ENCODE assay signal across 32 cellular contexts in the genomic region with DNA sequence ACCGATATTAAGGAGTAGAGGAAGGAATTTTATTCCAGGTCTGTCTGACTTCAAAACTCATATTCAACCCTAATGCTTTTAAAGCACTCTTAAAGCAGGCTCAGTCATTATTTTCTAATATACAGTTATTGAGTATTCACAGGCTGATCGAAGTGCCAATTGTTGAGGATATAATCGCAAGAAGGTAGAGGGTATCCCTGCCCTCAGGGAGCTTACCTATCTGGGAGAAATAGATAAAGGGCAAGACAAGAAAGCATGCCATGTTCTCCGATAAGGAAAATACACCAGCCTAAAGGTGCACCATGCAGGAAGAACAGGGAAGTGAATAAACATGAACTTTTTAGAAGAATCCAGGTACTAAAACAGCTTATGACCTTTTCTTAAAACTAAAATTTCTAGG.
DNase-seq lines count a peak whose midpoint lies in the region; ATAC-seq, FAIRE-seq and TF ChIP-seq lines count a peak whose summit lies in the region.
"Had no signal": no experiment of that assay in that cellular context is flagged by ENCODE, and none has a peak within 500 bp of the region (broad histone marks: within the 10 kb centered on the region; RNA-seq: fewer than 3 reads in every experiment).

No MANE protein-coding gene starts in this region.

- in situ Hi-C loops in K562 (cut with MboI), result no loop called here

- no peaks in the 10 kb centered on the region for H3K27me3 ChIP-seq in K562 (ENCODE audit: control insufficient read depth in 2 of 2, insufficient read depth in 2 of 2, low read length in 2 of 2)
- no peaks in the 10 kb centered on the region for H3K27me3 ChIP-seq in thyroid gland
- H3K27me3 ChIP-seq: BE2C; BLaER1; BLaER1 treated with 17β-estradiol and CSF1 and Interleukin-3, amounts not matched to agents 10 nM and 100 nM had no signal

- no peak overlapping the region for H3K9ac ChIP-seq in K562 (ENCODE audit: insufficient read depth in 1 of 2, low read depth in 2 of 2, low read length in 2 of 2)
- H3K9ac ChIP-seq: BLaER1; BLaER1 treated with 17β-estradiol and CSF1 and Interleukin-3, amounts not matched to agents 10 nM and 100 nM had no signal

- H3K4me3 ChIP-seq in K562 (no peak overlapping the region), thyroid gland (replicated peaks in 1 of 3) (no peak overlapping the region)
- H3K4me3 ChIP-seq: A549; BLaER1; BLaER1 treated with 17β-estradiol and CSF1 and Interleukin-3, amounts not matched to agents 10 nM and 100 nM had no signal

- H3K9me3 ChIP-seq in K562 (replicated peaks; ENCODE audit: control insufficient read depth, insufficient read depth, low read depth, low read length) (peaks cover 9% of the 10 kb centered on the region), thyroid gland (no peaks in the 10 kb centered on the region)
- H3K9me3 ChIP-seq: A549 had no signal

- FAIRE-seq in K562 (lab: Jason Lieb, UNC), result no peak
- FAIRE-seq: A204.1, A549 had no signal

- peaks cover 8% of the 10 kb centered on the region for H3K9me3 Mint-ChIP-seq in activated naive CD4-positive, alpha-beta T cell treated with anti-CD3 and anti-CD28 coated beads, Interleukin-2, amount 10 ng/mL, durations not matched to agents 7 days and 5 days
- H3K9me3 Mint-ChIP-seq: CD8-positive, alpha-beta T cell had no signal

- no peak for TF ChIP-seq RAD21 in K562 (CRISPR knock-in tag; conservative IDR thresholded peaks at IDR 0.05 in 1 of 2, IDR thresholded peaks at IDR 0.05 in 1 of 2)

- no peaks in the 10 kb centered on the region for H3K9me1 ChIP-seq in K562 (ENCODE audit: control insufficient read depth, insufficient read depth, low read length)

- H3K27me3 Mint-ChIP-seq in activated naive CD4-positive, alpha-beta T cell treated with anti-CD3 and anti-CD28 coated beads, Interleukin-2, amount 10 ng/mL, durations not matched to agents 7 days and 5 days, result no peaks in the 10 kb centered on the region
- H3K27me3 Mint-ChIP-seq: B cell; CD4-positive, alpha-beta memory T cell; CD4-positive, alpha-beta T cell; CD4-positive, CD25-positive, alpha-beta regulatory T cell; CD8-positive, alpha-beta memory T cell had no signal

- no peak for TF ChIP-seq EP300 in K562 (IDR thresholded peaks at IDR 0.05; ENCODE audit: low read length)

- H3K36me3 Mint-ChIP-seq in activated naive CD4-positive, alpha-beta T cell treated with anti-CD3 and anti-CD28 coated beads, Interleukin-2, amount 10 ng/mL, durations not matched to agents 7 days and 5 days, result peaks cover 3% of the 10 kb centered on the region

- intact Hi-C loops in K562 (cut with micrococcal nuclease) (no loop called here), thyroid gland (cut with DNase I) (no loop called here)

- no peak overlapping the region for H3K4me3 Mint-ChIP-seq in activated naive CD4-positive, alpha-beta T cell treated with anti-CD3 and anti-CD28 coated beads, Interleukin-2, amount 10 ng/mL, durations not matched to agents 7 days and 5 days
- H3K4me3 Mint-ChIP-seq: B cell; CD14-positive monocyte; CD4-positive, alpha-beta memory T cell; CD4-positive, alpha-beta T cell; CD4-positive, CD25-positive, alpha-beta regulatory T cell; CD8-positive, alpha-beta memory T cell; CD8-positive, alpha-beta T cell had no signal

- peaks cover 17% of the 10 kb centered on the region; the same call in 2 of the 3 replicates for H3K79me2 ChIP-seq in K562 (ENCODE audit: control insufficient read depth, insufficient read depth, low read length)

- peaks cover 7% of the 10 kb centered on the region; the same call in 2 of the 3 replicates for H3K36me3 ChIP-seq in K562 (ENCODE audit: control insufficient read depth, insufficient read depth, low read length)
- no peaks in the 10 kb centered on the region for H3K36me3 ChIP-seq in thyroid gland
- H3K36me3 ChIP-seq: BE2C had no signal

- no peaks in the 10 kb centered on the region for H4K20me1 ChIP-seq in K562 (replicated peaks; ENCODE audit: control insufficient read depth, insufficient read depth, low read length)
- H4K20me1 ChIP-seq: BLaER1; BLaER1 treated with 17β-estradiol and CSF1 and Interleukin-3, amounts not matched to agents 10 nM and 100 nM had no signal

- TF ChIP-seq POLR2A in K562 (conservative IDR thresholded peaks at IDR 0.05) (no peak), thyroid gland (IDR thresholded peaks at IDR 0.05) (no peak)

- H3K4me1 Mint-ChIP-seq in activated naive CD4-positive, alpha-beta T cell treated with anti-CD3 and anti-CD28 coated beads, Interleukin-2, amount 10 ng/mL, durations not matched to agents 7 days and 5 days, result no peaks in the 10 kb centered on the region
- H3K4me1 Mint-ChIP-seq: B cell; CD14-positive monocyte; CD4-positive, alpha-beta memory T cell; CD4-positive, CD25-positive, alpha-beta regulatory T cell; CD8-positive, alpha-beta memory T cell had no signal

- CTCF ChIA-PET in K562 (lab: Yijun Ruan, JAX; ENCODE audit: low intra/inter-chr PET ratio), result no interaction called here
- CTCF ChIA-PET in activated naive CD4-positive, alpha-beta T cell treated with anti-CD3 and anti-CD28 coated beads, Interleukin-2, amount 10 ng/mL, durations not matched to agents 7 days and 5 days (lab: Charles Lee), result no interaction called here

- TF ChIP-seq CTCF in K562 (IDR thresholded peaks at IDR 0.05 in 2 of 3, conservative IDR thresholded peaks at IDR 0.05 in 1 of 3; ENCODE audit: insufficient read depth in 2 of 3, low read depth in 1 of 3, low read length in 3 of 3) (no peak), thyroid gland (IDR thresholded peaks at IDR 0.05) (no peak)

- ATAC-seq in K562 (no peak), HG02884 (IDR thresholded peaks at IDR 0.05; ENCODE audit: unreplicated experiment) (no peak)
- ATAC-seq: A549; CD8-positive, alpha-beta T cell had no signal

- H3K27ac ChIP-seq in K562 (ENCODE audit: extremely low read depth, low read depth, low read length) (no peak overlapping the region), thyroid gland (peak overlapping the region; percentile 8 to 65 (median 56))
- H3K27ac ChIP-seq: 22Rv1; A549; BLaER1; BLaER1 treated with 17β-estradiol and CSF1 and Interleukin-3, amounts not matched to agents 10 nM and 100 nM; C4-2B had no signal

- 99% methylated on average over 4 of the region's 4 CpGs for WGBS in K562 (ENCODE audit: insufficient coverage, low coverage, missing lambda C conversion rate)
- WGBS in thyroid gland, 2 donors, result 91 to 93% methylated on average over 4 of the region's 4 CpGs

- DNase-seq in K562 (ENCODE audit: extremely low read depth in 1 of 4, low spot score in 3 of 4) (no peak), thyroid gland (no peak)
- no peak for DNase-seq in activated naive CD4-positive, alpha-beta T cell treated with anti-CD3 and anti-CD28 coated beads, Interleukin-2, amount 10 ng/mL, durations not matched to agents 7 days and 5 days
- DNase-seq: 8988T; ACHN; AML-193; BE2C; C1 segment of cervical spinal cord; Caco-2; Calu3; CD4-positive, alpha-beta memory T cell; CD4-positive, alpha-beta T cell; CD4-positive, CD25-positive, alpha-beta regulatory T cell; CD8-positive, alpha-beta memory T cell; CD8-positive, alpha-beta T cell; COR-L47; DMS 273 treated with DMSO at 0.1 percent for 48 hours; DMS153; DMS53; DMS79; DMS79 treated with DMSO at 0.1 percent for 48 hours; DND-41; EL had no signal

- no TSS peak for BruUV-seq in K562 (replicated peaks; lab: Mats Ljungman, UMichigan)

- POLR2A ChIA-PET in K562 (lab: Yijun Ruan, JAX), result interaction anchor here (0.7 to 2.9 kb wide), 5 partner anchors 8 to 39 kb away, joined by 3 to 17 read pairs (median 3); no protein-coding TSS in a partner anchor

- H3K27ac Mint-ChIP-seq in activated naive CD4-positive, alpha-beta T cell treated with anti-CD3 and anti-CD28 coated beads, Interleukin-2, amount 10 ng/mL, durations not matched to agents 7 days and 5 days, result no peak overlapping the region
- H3K27ac Mint-ChIP-seq: B cell; CD4-positive, alpha-beta T cell; CD8-positive, alpha-beta memory T cell; CD8-positive, alpha-beta T cell had no signal

- H3K4me1 ChIP-seq in K562 (replicated peaks in 1 of 2; ENCODE audit: control insufficient read depth in 2 of 2, insufficient read depth in 2 of 2, low read length in 2 of 2) (peaks cover 5 to 24% of the 10 kb centered on the region in 2 experiments; a peak in 4 of 5 replicates), thyroid gland (peaks cover 19 to 21% of the 10 kb centered on the region in 2 donors)
- H3K4me1 ChIP-seq: Caco-2 had no signal

- H2AFZ ChIP-seq in K562 (ENCODE audit: low read depth, low read length), result no peak overlapping the region

- no peak overlapping the region for H3K4me2 ChIP-seq in K562 (ENCODE audit: insufficient read depth, low read length)
- H3K4me2 ChIP-seq: A549; BLaER1; BLaER1 treated with 17β-estradiol and CSF1 and Interleukin-3, amounts not matched to agents 10 nM and 100 nM had no signal

TF ChIP-seq in K562, 482 proteins besides CTCF, POLR2A, EP300 and RAD21:
- TF ChIP-seq TRIM24 (IDR thresholded peaks at IDR 0.05) (peak; percentile 42 to 71; a peak in 3 of 4 replicates), TRIM28 (IDR thresholded peaks at IDR 0.05) (peak; percentile 83), PHF20 (IDR thresholded peaks at IDR 0.05; ENCODE audit: partially characterized antibody) (no peak), ADNP (tag; IDR thresholded peaks at IDR 0.05) (0 out of 2 replicates have a peak, but pooled peaks have one; percentile 29), ZNF316 (IDR thresholded peaks at IDR 0.05) (peak; percentile 78)
